8 cellular contexts compared by ENCODE assay signal in the genomic region with DNA sequence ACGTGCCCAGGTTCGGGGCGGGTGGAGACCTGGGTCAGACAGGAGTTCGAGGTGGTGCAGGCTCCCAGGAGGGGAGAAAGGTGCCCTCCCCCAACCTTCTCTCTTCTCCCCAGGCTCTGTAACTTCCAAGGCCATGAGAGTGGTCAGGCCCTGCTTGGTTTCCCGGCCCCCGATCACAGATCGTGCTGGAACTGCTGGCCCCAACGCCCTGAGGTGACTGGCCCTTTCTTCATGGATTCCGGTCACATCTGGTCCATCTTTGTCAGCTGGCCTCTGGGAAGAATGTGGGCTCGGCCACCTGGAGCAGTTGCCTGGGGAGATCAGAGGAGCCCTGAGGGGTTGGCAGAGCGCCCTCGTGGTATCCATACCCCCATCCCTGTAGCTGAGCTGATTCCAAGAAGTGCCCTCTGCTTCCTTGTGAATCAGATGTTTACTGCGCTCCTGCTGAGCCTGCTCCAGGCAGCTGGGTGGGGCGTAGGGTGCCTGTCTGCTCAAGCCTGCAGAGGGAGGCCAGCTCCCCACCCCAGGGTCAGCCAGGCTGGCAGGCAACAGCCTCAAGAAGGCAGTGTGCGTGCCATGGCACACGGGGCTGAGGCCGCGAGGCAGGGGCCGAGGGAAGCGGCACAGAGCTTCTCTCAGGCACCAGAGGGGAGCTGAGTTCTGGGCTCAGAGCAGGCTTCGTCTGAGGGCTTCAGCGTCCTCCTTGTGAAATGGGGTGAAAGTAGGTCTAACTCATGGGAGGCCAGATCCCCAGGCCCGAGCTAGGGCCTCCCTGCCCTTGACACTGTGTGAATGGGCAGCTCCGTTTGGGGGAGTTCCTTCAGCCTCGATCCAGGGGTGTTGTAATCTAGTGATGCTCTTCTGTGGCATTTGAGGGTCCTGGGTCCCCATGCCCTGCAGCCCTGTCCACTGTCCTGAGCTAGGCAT. TPM values are rescaled to one million over a fixed set of nuclear protein-coding genes. Genes with fewer than 3 reads are reported as not detected.
A peak's percentile ranks its signal among the peaks of the same experiment; 100 is the strongest.
DNase-seq lines count a peak whose midpoint lies in the region; ATAC-seq and TF ChIP-seq lines count a peak whose summit lies in the region.

No MANE protein-coding gene starts in this region.

- no peaks in the 10 kb centered on the region for H3K9me3 ChIP-seq in gastroesophageal sphincter

- H3K27ac ChIP-seq in RWPE1, result peak overlapping the region; percentile 99
- peak overlapping the region in 3 of 4 donors; percentile 77 to 83 (median 80) for H3K27ac ChIP-seq in gastroesophageal sphincter

- DNase-seq in GM03348 (ENCODE audit: low spot score), result peak; percentile 59
- peak; percentile 55 for DNase-seq in RWPE1 (ENCODE audit: low spot score)
- peak; percentile 77 for DNase-seq in sciatic nerve (ENCODE audit: low spot score)
- DNase-seq in retina, result no peak
- DNase-seq in iPS-NIHi11 (ENCODE audit: low spot score), result no peak
- DNase-seq in cerebellar nuclear complex (lab: John Stamatoyannopoulos, UW), result no peak

- no peak for ATAC-seq in gastroesophageal sphincter
- peak; percentile 3 for ATAC-seq in sciatic nerve
- no peak for ATAC-seq in GM19035 (IDR thresholded peaks at IDR 0.05; ENCODE audit: unreplicated experiment)

- CTCF ChIA-PET in RWPE1 (lab: Yijun Ruan, JAX), result interaction anchor here (0.6 kb wide), 1 partner anchor 32 kb away, joined by 3 read pairs; no protein-coding TSS in a partner anchor

- no peaks in the 10 kb centered on the region for H3K36me3 ChIP-seq in gastroesophageal sphincter

- no peak for TF ChIP-seq POLR2A in gastroesophageal sphincter (IDR thresholded peaks at IDR 0.05)

- intact Hi-C loops in sciatic nerve (cut with DNase I), result no loop called here

- no peak; the same call in 1 of the 2 replicates for TF ChIP-seq CTCF in RWPE1 (conservative IDR thresholded peaks at IDR 0.05; ENCODE audit: low read depth)
- TF ChIP-seq CTCF in gastroesophageal sphincter (IDR thresholded peaks at IDR 0.05), result no peak

- peaks cover 0 to 99% (median 66%) of the 10 kb centered on the region in 3 donors for H3K4me1 ChIP-seq in gastroesophageal sphincter

- WGBS in gastroesophageal sphincter (ENCODE audit: low coverage in 1 of 2), 2 donors, result 60 to 77% methylated on average over 1 to 9 of the region's 25 CpGs

- no peaks in the 10 kb centered on the region for H3K27me3 ChIP-seq in gastroesophageal sphincter

- POLR2A ChIA-PET in RWPE1 (lab: Yijun Ruan, JAX; ENCODE audit: low non-redundant PET), result no interaction called here

- no peak for TF ChIP-seq EP300 in gastroesophageal sphincter (IDR thresholded peaks at IDR 0.05)

- H3K4me3 ChIP-seq in gastroesophageal sphincter, result no peak overlapping the region

RNA-seq across cellular contexts. Expression of gene SH3BP2, which starts 3.6 kb away (rescaled TPM):
- total RNA-seq in gastroesophageal sphincter, result 10 to 100 TPM; 26.8 to 36.4 (median 29.3) TPM
- total RNA-seq in sciatic nerve, result 82.7 TPM

RNA-seq across cellular contexts. Expression of gene TNIP2, which starts 40.4 kb away (rescaled TPM):
- total RNA-seq in gastroesophageal sphincter (10 to 100 TPM; 54.8 to 74.0 (median 70.4) TPM), sciatic nerve (34.9 TPM)

RNA-seq across cellular contexts. Expression of gene ADD1, which starts 47.1 kb away (rescaled TPM):
- total RNA-seq in gastroesophageal sphincter (100 to 1,000 TPM; 230 to 384 (median 297) TPM), sciatic nerve (429 TPM)

Comparison
In these comparisons a context has a peak if more than half of its experiments do, and no peak if none do; other contexts are left out.
1. DNase-seq: peak in GM03348 (single experiment), RWPE1 (single experiment) and sciatic nerve (single experiment); none in retina (single experiment), iPS-NIHi11 (single experiment) and cerebellar nuclear complex (0 of 2).